Comparison of ENCODE assay signal across 20 cellular contexts in genomic region chr5:124665625-124666024, GRCh38.
DNase-seq lines count a peak whose midpoint lies in the region; ATAC-seq, FAIRE-seq and TF ChIP-seq lines count a peak whose summit lies in the region.
"Had no signal": no experiment of that assay in that cellular context is flagged by ENCODE, and none has a peak within 500 bp of the region (broad histone marks: within the 10 kb centered on the region; RNA-seq: fewer than 3 reads in every experiment).

No MANE protein-coding gene starts in this region.

- H3K27ac Mint-ChIP-seq in mesothelial cell of epicardium (peak overlapping the region; percentile 47), type B pancreatic cell (peak overlapping the region; percentile 12), endodermal cell (no peak overlapping the region)
- H3K27ac Mint-ChIP-seq: CD14-positive monocyte had no signal

- H3K9me3 ChIP-seq in SK-N-SH (no peaks in the 10 kb centered on the region), SJCRH30 (replicated peaks) (no peaks in the 10 kb centered on the region), pancreas (no peaks in the 10 kb centered on the region), hepatocyte (ENCODE audit: low read depth) (no peaks in the 10 kb centered on the region), endodermal cell (ENCODE audit: control insufficient read depth, low read length) (no peaks in the 10 kb centered on the region)
- H3K9me3 ChIP-seq: Peyer's patch had no signal

- intact Hi-C loops in pancreas (cut with DNase I), result loop anchor here in 1 of 3 donors (10.0 kb wide), 1 partner anchor 69 kb away; no protein-coding TSS in a partner anchor

- FAIRE-seq in pancreas (lab: Jason Lieb, UNC), result no peak
- FAIRE-seq: GM18507, GM19239 had no signal

- H3K9ac ChIP-seq in SK-N-SH, result no peak overlapping the region
- no peak overlapping the region for H3K9ac ChIP-seq in endodermal cell (ENCODE audit: extremely low read depth, low read length, poor library complexity, severe bottlenecking)

- H3F3A ChIP-seq in SK-N-SH (replicated peaks; ENCODE audit: insufficient read depth), result peaks cover under 1% of the 10 kb centered on the region

- H3K4me3 ChIP-seq in SK-N-SH (ENCODE audit: low read depth in 2 of 2, low read length in 1 of 2) (no peak overlapping the region), SJCRH30 (no peak overlapping the region), pancreas (no peak overlapping the region), hepatocyte (no peak overlapping the region), endodermal cell (ENCODE audit: low read length) (no peak overlapping the region)
- H3K4me3 ChIP-seq: Peyer's patch had no signal

- H3K27ac ChIP-seq in SK-N-SH (ENCODE audit: low read depth in 2 of 2, low read length in 1 of 2) (peak overlapping the region; percentile 18 to 40; a peak in 2 of 4 replicates), SJCRH30 (peak overlapping the region; percentile 32), pancreas (no peak overlapping the region), hepatocyte (no peak overlapping the region), endodermal cell (ENCODE audit: low read depth, low read length) (no peak overlapping the region)
- H3K27ac ChIP-seq: 22Rv1, Peyer's patch had no signal

- no peaks in the 10 kb centered on the region for H3K36me3 Mint-ChIP-seq in mesothelial cell of epicardium
- no peaks in the 10 kb centered on the region for H3K36me3 Mint-ChIP-seq in type B pancreatic cell
- peaks cover 17% of the 10 kb centered on the region for H3K36me3 Mint-ChIP-seq in endodermal cell (ENCODE audit: low read depth)
- H3K36me3 Mint-ChIP-seq: CD14-positive monocyte had no signal

- POLR2A ChIA-PET in SK-N-SH (lab: Yijun Ruan, JAX), result no interaction called here

- CTCF ChIA-PET in SK-N-SH (lab: Yijun Ruan, JAX), result interaction anchor here (0.9 kb wide), 1 partner anchor 16 kb away, joined by 4 read pairs; no protein-coding TSS in a partner anchor

- H3K9me2 ChIP-seq in SK-N-SH (no peaks in the 10 kb centered on the region), hepatocyte (replicated peaks; ENCODE audit: insufficient read depth) (no peaks in the 10 kb centered on the region)

- H3K4me3 Mint-ChIP-seq in mesothelial cell of epicardium (no peak overlapping the region), type B pancreatic cell (no peak overlapping the region), endodermal cell (no peak overlapping the region)

- H2AFZ ChIP-seq in SK-N-SH (ENCODE audit: low read depth) (no peak overlapping the region), hepatocyte (no peak overlapping the region)

- no peak for TF ChIP-seq RAD21 in SK-N-SH (IDR thresholded peaks at IDR 0.05; ENCODE audit: low read length)

- H3K9me3 Mint-ChIP-seq in mesothelial cell of epicardium (no peaks in the 10 kb centered on the region), type B pancreatic cell (no peaks in the 10 kb centered on the region), endodermal cell (no peaks in the 10 kb centered on the region)
- H3K9me3 Mint-ChIP-seq: CD14-positive monocyte had no signal

- H3K27me3 Mint-ChIP-seq in mesothelial cell of epicardium (ENCODE audit: low read depth) (no peaks in the 10 kb centered on the region), type B pancreatic cell (no peaks in the 10 kb centered on the region), endodermal cell (ENCODE audit: insufficient read depth) (no peaks in the 10 kb centered on the region)

- H3K4me1 ChIP-seq in SK-N-SH (ENCODE audit: control insufficient read depth in 1 of 2, insufficient read depth in 2 of 2, low read depth in 1 of 2, low read length in 1 of 2) (peaks cover 27 to 36% of the 10 kb centered on the region in 2 experiments), SJCRH30 (peaks cover 56% of the 10 kb centered on the region), pancreas (peaks cover 47 to 69% (median 56%) of the 10 kb centered on the region in 3 donors), hepatocyte (ENCODE audit: insufficient read depth) (peaks cover 56% of the 10 kb centered on the region), endodermal cell (ENCODE audit: control insufficient read depth, insufficient read depth, low read length) (peaks cover 55% of the 10 kb centered on the region)

- TF ChIP-seq CTCF in SK-N-SH (IDR thresholded peaks at IDR 0.05) (no peak), mesothelial cell of epicardium (IDR thresholded peaks at IDR 0.05; ENCODE audit: unreplicated experiment) (no peak), type B pancreatic cell (conservative IDR thresholded peaks at IDR 0.05) (no peak), pancreas (IDR thresholded peaks at IDR 0.05) (no peak), hepatocyte (IDR thresholded peaks at IDR 0.05; ENCODE audit: poor library complexity) (no peak), endodermal cell (conservative IDR thresholded peaks at IDR 0.05) (no peak)

- TF ChIP-seq EP300 in SK-N-SH (IDR thresholded peaks at IDR 0.05; ENCODE audit: borderline replicate concordance in 1 of 2, low read depth in 1 of 2, low read length in 1 of 2), result peak in 1 of 2 experiments; percentile 13; a peak in 1 of 4 replicates

- ATAC-seq in SK-N-SH treated with all-trans-retinoic acid at 6 μM for 48 hours (no peak), pancreas (no peak)

- H3K79me2 ChIP-seq in SK-N-SH (ENCODE audit: insufficient read depth), result no peaks in the 10 kb centered on the region
- H3K79me2 ChIP-seq in hepatocyte, result peaks cover 74% of the 10 kb centered on the region

- H3K4me1 Mint-ChIP-seq in mesothelial cell of epicardium, result peaks cover 85% of the 10 kb centered on the region
- peaks cover 74% of the 10 kb centered on the region for H3K4me1 Mint-ChIP-seq in type B pancreatic cell (ENCODE audit: unreplicated experiment)
- H3K4me1 Mint-ChIP-seq in endodermal cell, result peaks cover 84% of the 10 kb centered on the region
- H3K4me1 Mint-ChIP-seq: CD14-positive monocyte had no signal

- H3K4me2 ChIP-seq in SK-N-SH, result no peak overlapping the region
- H3K4me2 ChIP-seq in hepatocyte, result no peak overlapping the region

- no peaks in the 10 kb centered on the region for H3K27me3 ChIP-seq in SK-N-SH (ENCODE audit: insufficient read depth)
- H3K27me3 ChIP-seq in SJCRH30, result no peaks in the 10 kb centered on the region
- H3K27me3 ChIP-seq in pancreas, result no peaks in the 10 kb centered on the region
- no peaks in the 10 kb centered on the region for H3K27me3 ChIP-seq in hepatocyte
- H3K27me3 ChIP-seq in endodermal cell (ENCODE audit: control insufficient read depth, insufficient read depth, low read length, poor library complexity, severe bottlenecking), result no peaks in the 10 kb centered on the region
- H3K27me3 ChIP-seq: Peyer's patch had no signal

- H3K36me3 ChIP-seq in SK-N-SH (replicated peaks in 1 of 2; ENCODE audit: control insufficient read depth in 1 of 2, insufficient read depth in 2 of 2, low read length in 1 of 2) (no peaks in the 10 kb centered on the region), SJCRH30 (no peaks in the 10 kb centered on the region), pancreas (no peaks in the 10 kb centered on the region), hepatocyte (replicated peaks; ENCODE audit: insufficient read depth, low read depth) (no peaks in the 10 kb centered on the region), endodermal cell (ENCODE audit: control insufficient read depth, insufficient read depth, low read length) (peaks cover 12% of the 10 kb centered on the region)
- H3K36me3 ChIP-seq: Peyer's patch had no signal

- H4K20me1 ChIP-seq in SK-N-SH (ENCODE audit: insufficient read depth) (no peaks in the 10 kb centered on the region), hepatocyte (ENCODE audit: insufficient read depth, poor library complexity, severe bottlenecking) (peaks cover 7% of the 10 kb centered on the region)

- DNase-seq in SK-N-SH (no peak), SJCRH30 (no peak), mesothelial cell of epicardium (ENCODE audit: low spot score in 2 of 2, unreplicated experiment in 2 of 2) (no peak), type B pancreatic cell (ENCODE audit: extremely low spot score, unreplicated experiment) (no peak), pancreas (no peak), hepatocyte (ENCODE audit: low spot score) (no peak), endodermal cell (no peak)
- DNase-seq: GDM1, Kasumi-1, MM.1S, NCI-H1092, NCI-H1436, NCI-H187 treated with DMSO at 0.1 percent for 48 hours, NCI-H2107, Peyer's patch had no signal

TF ChIP-seq in SK-N-SH, 30 proteins besides CTCF, POLR2A, EP300 and RAD21:
- TF ChIP-seq FOSL2 (IDR thresholded peaks at IDR 0.05; ENCODE audit: borderline replicate concordance, low read depth) (no peak), PBX3 (IDR thresholded peaks at IDR 0.05) (peak; percentile 15; the same call in 1 of the 2 replicates), TCF12 (IDR thresholded peaks at IDR 0.05) (peak; percentile 28; the same call in 1 of the 2 replicates)
TF ChIP-seq in SK-N-SH: peak in this region for 2.

TF ChIP-seq in SK-N-SH treated with all-trans-retinoic acid at 6 μM for 48 hours, 23 proteins besides CTCF, POLR2A, EP300 and RAD21 (continues in another document):
- TF ChIP-seq TSHZ2 (CRISPR knock-in tag; IDR thresholded peaks at IDR 0.05), result no peak

Comparison
In these comparisons a context has a peak if more than half of its experiments do, and no peak if none do; other contexts are left out.
1. H3K27ac ChIP-seq: peak in SK-N-SH (2 of 2) and SJCRH30 (single experiment); none in pancreas (0 of 4), hepatocyte (single experiment) and endodermal cell (single experiment).